ENCODE assay signal across 18 cellular contexts in the genomic region with DNA sequence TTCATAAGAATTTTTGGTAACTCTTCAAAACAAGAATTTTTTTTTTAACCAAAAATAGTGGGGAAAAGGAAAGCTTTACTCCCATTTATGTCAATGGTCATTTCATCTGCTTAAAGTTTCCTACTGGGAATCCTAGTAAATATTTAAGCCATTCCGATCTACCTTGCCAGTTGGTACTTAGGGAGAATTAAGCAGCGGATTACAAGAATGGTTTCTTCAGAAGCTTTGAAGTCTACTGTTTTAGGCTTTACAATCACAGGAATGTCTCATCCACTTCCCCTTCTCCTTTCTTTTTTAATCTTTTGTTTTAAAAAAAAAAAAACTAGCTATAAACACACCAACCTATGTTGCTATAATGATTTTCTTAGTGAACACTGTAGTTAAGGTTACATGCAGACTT.
A peak's percentile ranks its signal among the peaks of the same experiment; 100 is the strongest.
DNase-seq lines count a peak whose midpoint lies in the region; ATAC-seq, FAIRE-seq and TF ChIP-seq lines count a peak whose summit lies in the region.
"Had no signal": no experiment of that assay in that cellular context is flagged by ENCODE, and none has a peak within 500 bp of the region (broad histone marks: within the 10 kb centered on the region; RNA-seq: fewer than 3 reads in every experiment).

No MANE protein-coding gene starts in this region.

- H3K4me3 Mint-ChIP-seq in neural progenitor cell, result no peak overlapping the region
- H3K4me3 Mint-ChIP-seq in chondrocyte (ENCODE audit: unreplicated experiment), result no peak overlapping the region
- H3K4me3 Mint-ChIP-seq: CD4-positive, alpha-beta memory T cell; IgD-negative memory B cell had no signal

- intact Hi-C loops in K562 (cut with micrococcal nuclease), result no loop called here

- CTCF ChIA-PET in K562 (lab: Yijun Ruan, JAX; ENCODE audit: low intra/inter-chr PET ratio), result no interaction called here

- H3K36me3 Mint-ChIP-seq in neural progenitor cell, result no peaks in the 10 kb centered on the region
- H3K36me3 Mint-ChIP-seq in chondrocyte (ENCODE audit: low read depth), result peaks cover 2% of the 10 kb centered on the region
- H3K36me3 Mint-ChIP-seq: CD4-positive, alpha-beta memory T cell had no signal

- 0 out of 2 replicates have a peak overlapping the region, but pooled peaks have one; percentile 5 for H2AFZ ChIP-seq in Karpas-422 (ENCODE audit: low read length)
- H2AFZ ChIP-seq in K562 (ENCODE audit: low read depth, low read length), result peak overlapping the region; percentile 88
- no peak overlapping the region for H2AFZ ChIP-seq in neural progenitor cell (replicated peaks)
- H2AFZ ChIP-seq: GM23248 had no signal

- in situ Hi-C loops in K562 (cut with MboI), result no loop called here

- no peak for TF ChIP-seq POLR2A in K562 (conservative IDR thresholded peaks at IDR 0.05)

- H4K20me1 ChIP-seq in Karpas-422 (ENCODE audit: insufficient read depth, low read depth, low read length) (no peaks in the 10 kb centered on the region), K562 (replicated peaks; ENCODE audit: control insufficient read depth, insufficient read depth, low read length) (no peaks in the 10 kb centered on the region), neural progenitor cell (ENCODE audit: low read depth) (no peaks in the 10 kb centered on the region)

- H3K9ac ChIP-seq in Karpas-422 (ENCODE audit: low read length), result no peak overlapping the region
- no peak overlapping the region for H3K9ac ChIP-seq in K562 (ENCODE audit: insufficient read depth in 1 of 2, low read depth in 2 of 2, low read length in 2 of 2)
- no peak overlapping the region for H3K9ac ChIP-seq in neural progenitor cell
- H3K9ac ChIP-seq: GM23248 had no signal

- no peaks in the 10 kb centered on the region for H3K9me2 ChIP-seq in Karpas-422 (replicated peaks; ENCODE audit: insufficient read depth, low read length)

- H3K9me3 Mint-ChIP-seq in neural progenitor cell (peaks cover 9% of the 10 kb centered on the region), chondrocyte (ENCODE audit: low read depth) (peaks cover 14% of the 10 kb centered on the region)
- H3K9me3 Mint-ChIP-seq: CD4-positive, alpha-beta memory T cell had no signal

- no peak for TF ChIP-seq RAD21 in K562 (CRISPR knock-in tag; conservative IDR thresholded peaks at IDR 0.05 in 1 of 2, IDR thresholded peaks at IDR 0.05 in 1 of 2)

- H3K27me3 Mint-ChIP-seq in neural progenitor cell (ENCODE audit: insufficient read depth, low read depth) (peaks cover 4% of the 10 kb centered on the region), chondrocyte (ENCODE audit: low read depth) (no peaks in the 10 kb centered on the region)
- H3K27me3 Mint-ChIP-seq: IgD-negative memory B cell had no signal

- H3K4me2 ChIP-seq in Karpas-422 (ENCODE audit: low read depth, low read length, poor library complexity, severe bottlenecking) (no peak overlapping the region), K562 (ENCODE audit: insufficient read depth, low read length) (no peak overlapping the region), neural progenitor cell (peak overlapping the region; percentile 62)
- H3K4me2 ChIP-seq: A549 had no signal

- DNase-seq in Karpas-422 (no peak), K562 (ENCODE audit: extremely low read depth in 1 of 4, low spot score in 3 of 4) (no peak), neural progenitor cell (ENCODE audit: low spot score) (peak; percentile 69), retinal pigment epithelial cell (ENCODE audit: low read depth) (peak; percentile 65), occipital lobe (lab: John Stamatoyannopoulos, UW) (no peak), chondrocyte (ENCODE audit: low spot score) (no peak), amygdala (lab: John Stamatoyannopoulos, UW) (no peak)
- DNase-seq: BE2C; CD4-positive, alpha-beta memory T cell; COR-L47; DMS153; GF-D8; GM23248; H7 had no signal

- peaks cover 22% of the 10 kb centered on the region for H3K4me1 Mint-ChIP-seq in neural progenitor cell
- H3K4me1 Mint-ChIP-seq in chondrocyte (ENCODE audit: low read depth), result no peaks in the 10 kb centered on the region
- H3K4me1 Mint-ChIP-seq: CD4-positive, alpha-beta memory T cell; IgD-negative memory B cell had no signal

- H3K9me1 ChIP-seq in K562 (ENCODE audit: control insufficient read depth, insufficient read depth, low read length), result no peaks in the 10 kb centered on the region

- ATAC-seq in K562, result no peak
- ATAC-seq: A549 had no signal

- H3K9me3 ChIP-seq in Karpas-422 (ENCODE audit: low read length) (no peaks in the 10 kb centered on the region), K562 (replicated peaks; ENCODE audit: control insufficient read depth, insufficient read depth, low read depth, low read length) (no peaks in the 10 kb centered on the region), neural progenitor cell (ENCODE audit: low read depth) (peaks cover 3% of the 10 kb centered on the region)
- H3K9me3 ChIP-seq: A549, BE2C had no signal

- POLR2A ChIA-PET in K562 (lab: Yijun Ruan, JAX), result interaction anchor here (0.7 to 0.8 kb wide), 2 partner anchors 28 to 39 kb away, joined by 3 read pairs; no protein-coding TSS in a partner anchor

- no peaks in the 10 kb centered on the region; the same call in 1 of the 2 replicates for H3K36me3 ChIP-seq in Karpas-422 (ENCODE audit: insufficient read depth, low read length)
- H3K36me3 ChIP-seq in K562 (ENCODE audit: control insufficient read depth, insufficient read depth, low read length), result no peaks in the 10 kb centered on the region
- no peaks in the 10 kb centered on the region for H3K36me3 ChIP-seq in neural progenitor cell
- H3K36me3 ChIP-seq: BE2C had no signal

- H3K79me2 ChIP-seq in Karpas-422 (ENCODE audit: low read length) (no peaks in the 10 kb centered on the region), K562 (ENCODE audit: control insufficient read depth, insufficient read depth, low read length) (no peaks in the 10 kb centered on the region), neural progenitor cell (ENCODE audit: low read depth) (no peaks in the 10 kb centered on the region)

- no peak overlapping the region for H3K27ac Mint-ChIP-seq in neural progenitor cell
- no peak overlapping the region for H3K27ac Mint-ChIP-seq in chondrocyte (ENCODE audit: unreplicated experiment)
- H3K27ac Mint-ChIP-seq: CD4-positive, alpha-beta memory T cell; IgD-negative memory B cell had no signal

- 60% methylated on average over 2 of the region's 2 CpGs for WGBS in K562 (ENCODE audit: insufficient coverage, low coverage, missing lambda C conversion rate)

- H3K27me3 ChIP-seq in Karpas-422 (ENCODE audit: low read length) (no peaks in the 10 kb centered on the region), K562 (ENCODE audit: control insufficient read depth in 2 of 2, insufficient read depth in 2 of 2, low read length in 2 of 2) (no peaks in the 10 kb centered on the region), neural progenitor cell (no peaks in the 10 kb centered on the region)
- H3K27me3 ChIP-seq: BE2C had no signal

- H3K4me1 ChIP-seq in Karpas-422 (ENCODE audit: low read length) (no peaks in the 10 kb centered on the region), K562 (replicated peaks in 1 of 2; ENCODE audit: control insufficient read depth in 2 of 2, insufficient read depth in 2 of 2, low read length in 2 of 2) (0 out of 5 replicates have a peak, but pooled peaks cover 0 to 2% of the 10 kb centered on the region in 2 experiments), neural progenitor cell (peaks cover 49% of the 10 kb centered on the region)
- H3K4me1 ChIP-seq: A549, BE2C had no signal

- no TSS peak for BruUV-seq in K562 (replicated peaks; lab: Mats Ljungman, UMichigan)

- no peak for FAIRE-seq in K562 (lab: Jason Lieb, UNC)
- FAIRE-seq: A549, D721Med had no signal

- H3K4me3 ChIP-seq in Karpas-422 (ENCODE audit: low read length) (no peak overlapping the region), K562 (no peak overlapping the region), neural progenitor cell (peak overlapping the region; percentile 16), retinal pigment epithelial cell (ENCODE audit: low read length) (no peak overlapping the region)
- H3K4me3 ChIP-seq: A549, GM23248 had no signal

- TF ChIP-seq CTCF in K562 (IDR thresholded peaks at IDR 0.05 in 2 of 3, conservative IDR thresholded peaks at IDR 0.05 in 1 of 3; ENCODE audit: insufficient read depth in 2 of 3, low read depth in 1 of 3, low read length in 3 of 3) (no peak), neural progenitor cell (IDR thresholded peaks at IDR 0.05) (no peak), retinal pigment epithelial cell (conservative IDR thresholded peaks at IDR 0.05; ENCODE audit: low read depth, low read length) (no peak), chondrocyte (IDR thresholded peaks at IDR 0.05) (no peak)

- H3F3A ChIP-seq in neural progenitor cell (ENCODE audit: low read depth), result peaks cover 30% of the 10 kb centered on the region

- H3K27ac ChIP-seq in Karpas-422 (ENCODE audit: low read length) (no peak overlapping the region), K562 (ENCODE audit: extremely low read depth, low read depth, low read length) (no peak overlapping the region), neural progenitor cell (peak overlapping the region; percentile 91)
- H3K27ac ChIP-seq: A549, C4-2B, GM23248 had no signal

- no peak for TF ChIP-seq EP300 in K562 (IDR thresholded peaks at IDR 0.05; ENCODE audit: low read length)

TF ChIP-seq in K562, 482 proteins besides CTCF, POLR2A, EP300 and RAD21 (continues in another document):
- TF ChIP-seq, protein P1, sequence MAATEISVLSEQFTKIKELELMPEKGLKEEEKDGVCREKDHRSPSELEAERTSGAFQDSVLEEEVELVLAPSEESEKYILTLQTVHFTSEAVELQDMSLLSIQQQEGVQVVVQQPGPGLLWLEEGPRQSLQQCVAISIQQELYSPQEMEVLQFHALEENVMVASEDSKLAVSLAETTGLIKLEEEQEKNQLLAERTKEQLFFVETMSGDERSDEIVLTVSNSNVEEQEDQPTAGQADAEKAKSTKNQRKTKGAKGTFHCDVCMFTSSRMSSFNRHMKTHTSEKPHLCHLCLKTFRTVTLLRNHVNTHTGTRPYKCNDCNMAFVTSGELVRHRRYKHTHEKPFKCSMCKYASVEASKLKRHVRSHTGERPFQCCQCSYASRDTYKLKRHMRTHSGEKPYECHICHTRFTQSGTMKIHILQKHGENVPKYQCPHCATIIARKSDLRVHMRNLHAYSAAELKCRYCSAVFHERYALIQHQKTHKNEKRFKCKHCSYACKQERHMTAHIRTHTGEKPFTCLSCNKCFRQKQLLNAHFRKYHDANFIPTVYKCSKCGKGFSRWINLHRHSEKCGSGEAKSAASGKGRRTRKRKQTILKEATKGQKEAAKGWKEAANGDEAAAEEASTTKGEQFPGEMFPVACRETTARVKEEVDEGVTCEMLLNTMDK (IDR thresholded peaks at IDR 0.05; ENCODE audit: borderline replicate concordance, insufficient read depth, low read depth, low read length, poor library complexity, severe bottlenecking), result no peak

Comparison
In these comparisons a context has a peak if more than half of its experiments do, and no peak if none do; other contexts are left out.
1. DNase-seq: peak in neural progenitor cell (single experiment) and retinal pigment epithelial cell (single experiment); none in Karpas-422 (single experiment), K562 (0 of 4), occipital lobe (single experiment), chondrocyte (single experiment) and amygdala (0 of 56).